Comparison of ENCODE assay signal across 12 cellular contexts in the genomic region with DNA sequence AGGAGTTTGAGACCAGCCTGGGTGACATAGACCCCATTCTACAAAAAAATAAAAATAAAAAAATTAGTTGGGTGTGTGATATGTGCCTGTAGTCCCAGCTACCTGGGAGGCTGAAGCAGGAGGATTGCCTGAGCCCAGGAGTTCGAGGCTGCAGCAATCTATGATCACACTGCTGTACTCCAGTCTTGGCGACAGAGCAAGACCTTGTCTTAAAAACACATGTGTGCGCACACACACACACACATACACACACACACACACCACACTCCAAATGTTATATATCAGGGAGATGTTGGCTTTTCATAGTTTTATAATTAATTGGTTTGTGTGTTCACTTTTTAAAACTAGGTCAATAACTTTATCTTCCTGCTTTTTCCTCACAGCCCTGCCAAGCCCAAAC.
DNase-seq lines count a peak whose midpoint lies in the region; ATAC-seq and TF ChIP-seq lines count a peak whose summit lies in the region.
"Had no signal": no experiment of that assay in that cellular context is flagged by ENCODE, and none has a peak within 500 bp of the region (broad histone marks: within the 10 kb centered on the region; RNA-seq: fewer than 3 reads in every experiment).

No MANE protein-coding gene starts in this region.

- no peaks in the 10 kb centered on the region for H3K9me3 ChIP-seq in esophagus squamous epithelium
- no peaks in the 10 kb centered on the region for H3K9me3 ChIP-seq in suprapubic skin
- H3K9me3 ChIP-seq: ascending aorta, esophagus muscularis mucosa had no signal

- peaks cover 83% of the 10 kb centered on the region for H3K4me1 Mint-ChIP-seq in activated T-cell treated with anti-CD3 and anti-CD28 coated beads, Interleukin-2, amount 50 U/mL, for 24 hours (ENCODE audit: low read depth)
- H3K4me1 Mint-ChIP-seq in T-helper 2 cell treated with Interferon-gamma antibody and Interleukin-4, amounts not matched to agents 5 μg/mL and 100 μg/mL, for 36 hours (ENCODE audit: low read depth), result peaks cover 63% of the 10 kb centered on the region

- TF ChIP-seq CTCF in esophagus squamous epithelium (IDR thresholded peaks at IDR 0.05) (no peak), suprapubic skin (IDR thresholded peaks at IDR 0.05) (no peak)

- H3K27me3 Mint-ChIP-seq in activated T-cell treated with anti-CD3 and anti-CD28 coated beads, Interleukin-2, amount 50 U/mL, for 24 hours, result no peaks in the 10 kb centered on the region
- no peaks in the 10 kb centered on the region for H3K27me3 Mint-ChIP-seq in T-helper 2 cell treated with Interferon-gamma antibody and Interleukin-4, amounts not matched to agents 5 μg/mL and 100 μg/mL, for 36 hours (ENCODE audit: low read depth)

- WGBS in esophagus squamous epithelium, 2 donors, result 59 to 73% methylated on average over 3 of the region's 3 CpGs
- WGBS in suprapubic skin, result 83% methylated on average over 3 of the region's 3 CpGs

- peak overlapping the region; percentile 100 for H3K27ac Mint-ChIP-seq in activated T-cell treated with anti-CD3 and anti-CD28 coated beads, Interleukin-2, amount 50 U/mL, for 24 hours
- H3K27ac Mint-ChIP-seq in T-helper 2 cell treated with Interferon-gamma antibody and Interleukin-4, amounts not matched to agents 5 μg/mL and 100 μg/mL, for 36 hours, result peak overlapping the region; percentile 98

- H3K36me3 ChIP-seq in esophagus squamous epithelium (peaks cover 0 to 44% (median 9%) of the 10 kb centered on the region in 3 donors), suprapubic skin (no peaks in the 10 kb centered on the region)
- H3K36me3 ChIP-seq: ascending aorta, esophagus muscularis mucosa had no signal

- H3K27me3 ChIP-seq in esophagus squamous epithelium (no peaks in the 10 kb centered on the region), suprapubic skin (no peaks in the 10 kb centered on the region)
- H3K27me3 ChIP-seq: ascending aorta had no signal

- peaks cover 20 to 84% (median 32%) of the 10 kb centered on the region in 3 donors for H3K4me1 ChIP-seq in esophagus squamous epithelium
- peaks cover 74% of the 10 kb centered on the region for H3K4me1 ChIP-seq in suprapubic skin
- H3K4me1 ChIP-seq: ascending aorta had no signal

- no peak for TF ChIP-seq POLR2A in esophagus squamous epithelium (IDR thresholded peaks at IDR 0.05)
- no peak for TF ChIP-seq POLR2A in suprapubic skin (IDR thresholded peaks at IDR 0.05)

- H3K27ac ChIP-seq in esophagus squamous epithelium (peak overlapping the region; percentile 71 to 83 (median 72)), suprapubic skin (peak overlapping the region; percentile 75)

- ATAC-seq in GM19452 (IDR thresholded peaks at IDR 0.05; ENCODE audit: unreplicated experiment), result no peak

- DNase-seq in activated T-cell treated with anti-CD3 and anti-CD28 coated beads, Interleukin-2, amount 50 U/mL, for 24 hours, result no peak
- no peak for DNase-seq in activated T-cell treated with anti-CD3 and anti-CD28 coated beads, Interleukin-2, amount 50 U/mL, for 48 hours
- no peak for DNase-seq in T-helper 2 cell treated with Interferon-gamma antibody and Interleukin-4, amounts not matched to agents 5 μg/mL and 100 μg/mL, for 36 hours (ENCODE audit: low spot score)
- DNase-seq in esophagus squamous epithelium (lab: John Stamatoyannopoulos, UW) (no peak), suprapubic skin (ENCODE audit: low spot score in 2 of 2) (no peak), UCSD-AML1 (lab: John Stamatoyannopoulos, UW; ENCODE audit: unreplicated experiment) (no peak), ureter (ENCODE audit: low spot score) (no peak)
- DNase-seq: ACHN, substantia nigra had no signal

- H3K4me3 Mint-ChIP-seq in activated T-cell treated with anti-CD3 and anti-CD28 coated beads, Interleukin-2, amount 50 U/mL, for 24 hours, result peak overlapping the region; percentile 78
- H3K4me3 Mint-ChIP-seq in T-helper 2 cell treated with Interferon-gamma antibody and Interleukin-4, amounts not matched to agents 5 μg/mL and 100 μg/mL, for 36 hours, result peak overlapping the region; percentile 91

- intact Hi-C loops in esophagus squamous epithelium (cut with DNase I), result no loop called here

- H3K36me3 Mint-ChIP-seq in activated T-cell treated with anti-CD3 and anti-CD28 coated beads, Interleukin-2, amount 50 U/mL, for 24 hours (ENCODE audit: low read depth), result peaks cover 35% of the 10 kb centered on the region
- H3K36me3 Mint-ChIP-seq in T-helper 2 cell treated with Interferon-gamma antibody and Interleukin-4, amounts not matched to agents 5 μg/mL and 100 μg/mL, for 36 hours (ENCODE audit: low read depth), result peaks cover 20% of the 10 kb centered on the region

- no peak for TF ChIP-seq EP300 in suprapubic skin (IDR thresholded peaks at IDR 0.05)

- H3K4me3 ChIP-seq in esophagus squamous epithelium (no peak overlapping the region), suprapubic skin (no peak overlapping the region)
- H3K4me3 ChIP-seq: esophagus muscularis mucosa had no signal

- no peaks in the 10 kb centered on the region for H3K9me3 Mint-ChIP-seq in activated T-cell treated with anti-CD3 and anti-CD28 coated beads, Interleukin-2, amount 50 U/mL, for 24 hours
- no peaks in the 10 kb centered on the region for H3K9me3 Mint-ChIP-seq in T-helper 2 cell treated with Interferon-gamma antibody and Interleukin-4, amounts not matched to agents 5 μg/mL and 100 μg/mL, for 36 hours
